Comparison of ENCODE assay signal across 1 cellular context in genomic region chr9:99970481-99970880, GRCh38.
TF ChIP-seq lines count a peak whose summit lies in the region.

No MANE protein-coding gene starts in this region.

TF ChIP-seq in HepG2, 621 proteins besides CTCF, POLR2A, EP300 and RAD21 (continued from another document):
- TF ChIP-seq, protein P1, sequence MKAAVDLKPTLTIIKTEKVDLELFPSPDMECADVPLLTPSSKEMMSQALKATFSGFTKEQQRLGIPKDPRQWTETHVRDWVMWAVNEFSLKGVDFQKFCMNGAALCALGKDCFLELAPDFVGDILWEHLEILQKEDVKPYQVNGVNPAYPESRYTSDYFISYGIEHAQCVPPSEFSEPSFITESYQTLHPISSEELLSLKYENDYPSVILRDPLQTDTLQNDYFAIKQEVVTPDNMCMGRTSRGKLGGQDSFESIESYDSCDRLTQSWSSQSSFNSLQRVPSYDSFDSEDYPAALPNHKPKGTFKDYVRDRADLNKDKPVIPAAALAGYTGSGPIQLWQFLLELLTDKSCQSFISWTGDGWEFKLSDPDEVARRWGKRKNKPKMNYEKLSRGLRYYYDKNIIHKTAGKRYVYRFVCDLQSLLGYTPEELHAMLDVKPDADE (CRISPR knock-in tag; IDR thresholded peaks at IDR 0.05): no peak
- no peak for TF ChIP-seq MTF2 (CRISPR knock-in tag; IDR thresholded peaks at IDR 0.05; ENCODE audit: borderline replicate concordance)
- TF ChIP-seq NFYC (CRISPR knock-in tag; IDR thresholded peaks at IDR 0.05): no peak
- TF ChIP-seq, protein P2, sequence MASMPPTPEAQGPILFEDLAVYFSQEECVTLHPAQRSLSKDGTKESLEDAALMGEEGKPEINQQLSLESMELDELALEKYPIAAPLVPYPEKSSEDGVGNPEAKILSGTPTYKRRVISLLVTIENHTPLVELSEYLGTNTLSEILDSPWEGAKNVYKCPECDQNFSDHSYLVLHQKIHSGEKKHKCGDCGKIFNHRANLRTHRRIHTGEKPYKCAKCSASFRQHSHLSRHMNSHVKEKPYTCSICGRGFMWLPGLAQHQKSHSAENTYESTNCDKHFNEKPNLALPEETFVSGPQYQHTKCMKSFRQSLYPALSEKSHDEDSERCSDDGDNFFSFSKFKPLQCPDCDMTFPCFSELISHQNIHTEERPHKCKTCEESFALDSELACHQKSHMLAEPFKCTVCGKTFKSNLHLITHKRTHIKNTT (CRISPR knock-in tag; IDR thresholded peaks at IDR 0.05): no peak
- TF ChIP-seq ZNF17 (CRISPR knock-in tag; IDR thresholded peaks at IDR 0.05): no peak
- no peak for TF ChIP-seq DDIT3 (CRISPR knock-in tag; IDR thresholded peaks at IDR 0.05)
- TF ChIP-seq MAFK (conservative IDR thresholded peaks at IDR 0.05 in 1 of 2, IDR thresholded peaks at IDR 0.05 in 1 of 2; ENCODE audit: low read length in 2 of 2): peak in 1 of 2 experiments; percentile 58; a peak in 2 of 4 replicates
- no peak for TF ChIP-seq ZNF510 (CRISPR knock-in tag; IDR thresholded peaks at IDR 0.05; ENCODE audit: low read depth)
- no peak for TF ChIP-seq ZBTB3 (CRISPR knock-in tag; IDR thresholded peaks at IDR 0.05; ENCODE audit: borderline replicate concordance, low read depth)
